In the genomic region with DNA sequence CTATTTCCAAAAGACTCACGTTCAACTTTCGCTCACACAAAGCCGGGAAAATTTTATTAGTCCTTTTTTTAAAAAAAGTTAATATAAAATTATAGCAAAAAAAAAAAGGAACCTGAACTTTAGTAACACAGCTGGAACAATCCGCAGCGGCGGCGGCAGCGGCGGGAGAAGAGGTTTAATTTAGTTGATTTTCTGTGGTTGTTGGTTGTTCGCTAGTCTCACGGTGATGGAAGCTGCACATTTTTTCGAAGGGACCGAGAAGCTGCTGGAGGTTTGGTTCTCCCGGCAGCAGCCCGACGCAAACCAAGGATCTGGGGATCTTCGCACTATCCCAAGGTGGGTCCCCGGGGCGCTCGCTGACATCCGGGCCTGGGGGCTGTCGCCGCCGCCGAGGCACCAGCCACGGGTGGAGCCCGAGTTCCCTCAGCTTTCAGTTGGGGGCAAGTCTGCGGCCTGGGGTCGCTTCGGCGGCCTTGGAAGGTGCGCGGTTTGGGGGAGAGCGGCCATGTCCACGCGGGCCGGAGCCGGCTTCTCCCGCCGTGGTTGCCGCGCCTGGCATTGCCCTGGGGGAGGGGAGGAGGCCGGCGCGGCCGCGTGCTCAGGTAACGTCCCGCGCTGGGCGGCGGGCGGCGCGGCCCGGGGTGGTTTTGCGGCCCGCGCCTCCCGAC, we compare ENCODE assay signal across 8 cellular contexts. TPM values are rescaled to one million over a fixed set of nuclear protein-coding genes. Genes with fewer than 3 reads are reported as not detected.
A peak's percentile ranks its signal among the peaks of the same experiment; 100 is the strongest.
DNase-seq lines count a peak whose midpoint lies in the region; ATAC-seq, FAIRE-seq and TF ChIP-seq lines count a peak whose summit lies in the region.

No MANE protein-coding gene starts in this region.

- CTCF ChIA-PET in HEK293T (lab: Yijun Ruan, JAX): no interaction called here

- POLR2A ChIA-PET in HEK293T (lab: Yijun Ruan, JAX): interaction anchor here (0.6 to 6.5 kb wide), 39 partner anchors 7 to 383 kb away, joined by 3 to 93 read pairs (median 4); a partner anchor contains a TSS

- peak; percentile 60 for FAIRE-seq in GM12892 (lab: Jason Lieb, UNC)

- ATAC-seq in left cardiac atrium (peak; percentile 48 to 59), sciatic nerve (peak; percentile 16), GM18519 (IDR thresholded peaks at IDR 0.05; ENCODE audit: low FRiP score, unreplicated experiment) (no peak)

- no peak; the same call in 1 of the 2 replicates for TF ChIP-seq POLR2A in GM12892 (IDR thresholded peaks at IDR 0.05; ENCODE audit: low read depth, low read length)

- DNase-seq in GM12892 (ENCODE audit: insufficient read length) (no peak), HEK293T (ENCODE audit: extremely low spot score) (peak; percentile 32), OCI-M1 (lab: John Stamatoyannopoulos, UW) (peak; percentile 69), left cardiac atrium (no peak), sciatic nerve (ENCODE audit: low spot score) (peak; percentile 70), COLO829 (ENCODE audit: low spot score) (no peak)
- peak; percentile 53 for DNase-seq in activated naive CD4-positive, alpha-beta T cell treated with anti-CD3 and anti-CD28 coated beads, Interleukin-2, amount 50 U/mL, for 16 hours

- intact Hi-C loops in left cardiac atrium (cut with DNase I): loop anchor here in 1 of 2 donors (5.0 to 10.0 kb wide), 3 partner anchors 58 to 348 kb away; a partner anchor contains a TSS
- intact Hi-C loops in sciatic nerve (cut with DNase I): loop anchor here (1.0 kb wide), 1 partner anchor 61 kb away; no protein-coding TSS in a partner anchor

TF ChIP-seq in HEK293T, 16 proteins besides CTCF, POLR2A, EP300 and RAD21:
- TF ChIP-seq CTBP1 (IDR thresholded peaks at IDR 0.05; ENCODE audit: borderline replicate concordance) (no peak), ELF4 (IDR thresholded peaks at IDR 0.05) (no peak), SP1 (IDR thresholded peaks at IDR 0.05) (no peak), NFRKB (IDR thresholded peaks at IDR 0.05) (0 out of 2 replicates have a peak, but pooled peaks have one; percentile 3), SUZ12 (IDR thresholded peaks at IDR 0.05) (no peak), FOXK2 (IDR thresholded peaks at IDR 0.05) (no peak)
TF ChIP-seq in HEK293T: peak in this region for 1.

RNA-seq across cellular contexts. Expression of a gene that starts 0.4 kb away (rescaled TPM):
- polyA plus RNA-seq in GM12892 (2012; ENCODE audit: missing spikeins): 57.5 TPM
- total RNA-seq in left cardiac atrium: 10 to 100 TPM; 38.6 to 62.4 TPM
- total RNA-seq in sciatic nerve: 65.9 TPM

RNA-seq across cellular contexts. Expression of a gene that starts 59.7 kb away (rescaled TPM):
- polyA plus RNA-seq in GM12892 (2012; ENCODE audit: missing spikeins): 16.9 TPM
- total RNA-seq in left cardiac atrium (1 to 10 TPM; 7.4 to 9.6 TPM), sciatic nerve (41.7 TPM)

Comparison
In these comparisons a context has a peak if more than half of its experiments do, and no peak if none do; other contexts are left out.
1. DNase-seq: peak in HEK293T (single experiment), OCI-M1 (single experiment), activated naive CD4-positive, alpha-beta T cell treated with anti-CD3 and anti-CD28 coated beads, Interleukin-2, amount 50 U/mL, for 16 hours (single experiment) and sciatic nerve (single experiment); none in GM12892 (single experiment), left cardiac atrium (single experiment) and COLO829 (single experiment).